Comparison of ENCODE assay signal across 8 cellular contexts in genomic region chr10:35448687-35449662, GRCh38.
A peak's percentile ranks its signal among the peaks of the same experiment; 100 is the strongest.
DNase-seq lines count a peak whose midpoint lies in the region; ATAC-seq, FAIRE-seq and TF ChIP-seq lines count a peak whose summit lies in the region.

No MANE protein-coding gene starts in this region.

- 0 out of 2 replicates have a peak, but pooled peaks cover 2% of the 10 kb centered on the region for H3K36me3 ChIP-seq in Caco-2 (ENCODE audit: control insufficient read depth, insufficient read depth, low read length)
- H3K36me3 ChIP-seq in neuronal stem cell (replicated peaks in 1 of 2; ENCODE audit: control insufficient read depth in 2 of 2, insufficient read depth in 2 of 2, low read length in 2 of 2), result no peaks in the 10 kb centered on the region

- WGBS in neuronal stem cell (ENCODE audit: extremely low coverage in 2 of 2, insufficient read length in 2 of 2, insufficient replicate concordance in 1 of 2), 2 donors, result no CpG with 5 or more reads among the region's 11 CpGs

- no peak for FAIRE-seq in H54 (lab: Jason Lieb, UNC)

- H3K27me3 Mint-ChIP-seq in Caco-2 (ENCODE audit: insufficient read depth, unreplicated experiment), result no peaks in the 10 kb centered on the region

- no peak for TF ChIP-seq POLR2A in H54 (IDR thresholded peaks at IDR 0.05; ENCODE audit: low read depth, low read length)

- CTCF ChIA-PET in Caco-2 (lab: Charles Lee), result no interaction called here
- CTCF ChIA-PET in RWPE1 (lab: Yijun Ruan, JAX), result no interaction called here

- no peak overlapping the region for H2AFZ ChIP-seq in neuronal stem cell (ENCODE audit: low read length)

- peak overlapping the region; percentile 31 for H3K9ac ChIP-seq in neuronal stem cell (ENCODE audit: low read depth, low read length, poor library complexity)

- H3K4me3 Mint-ChIP-seq in Caco-2 (ENCODE audit: unreplicated experiment), result no peak overlapping the region

- TF ChIP-seq CTCF in Caco-2 (IDR thresholded peaks at IDR 0.05; ENCODE audit: insufficient read depth in 1 of 2, low read depth in 1 of 2, low read length in 1 of 2, severe bottlenecking in 1 of 2, unreplicated experiment in 1 of 2) (no peak), RWPE1 (conservative IDR thresholded peaks at IDR 0.05; ENCODE audit: low read depth) (no peak)

- H2BK15ac ChIP-seq in neuronal stem cell (ENCODE audit: low read length), result no peak overlapping the region

- no TSS peak for BruUV-seq in Caco-2 (replicated peaks; lab: Mats Ljungman, UMichigan)

- H3K4me1 Mint-ChIP-seq in Caco-2 (ENCODE audit: low read depth, unreplicated experiment), result peaks cover 29% of the 10 kb centered on the region

- H3K79me1 ChIP-seq in neuronal stem cell (ENCODE audit: low read depth, low read length), result peaks cover 6% of the 10 kb centered on the region

- peak overlapping the region; percentile 46 for H3K4ac ChIP-seq in neuronal stem cell (ENCODE audit: low read length)

- peak overlapping the region; percentile 85 for H3K18ac ChIP-seq in neuronal stem cell (ENCODE audit: low read length)

- no peak for DNase-seq in Caco-2
- peak; percentile 35 for DNase-seq in RWPE1 (ENCODE audit: low spot score)
- no peak for DNase-seq in neuronal stem cell (ENCODE audit: low spot score)
- no peak for DNase-seq in H54 (ENCODE audit: insufficient read length, low spot score)
- DNase-seq in AG20443 (ENCODE audit: low spot score), result no peak

- H4K8ac ChIP-seq in neuronal stem cell (ENCODE audit: low read depth, low read length), result no peak overlapping the region

- no peak overlapping the region for H3K14ac ChIP-seq in neuronal stem cell (ENCODE audit: low read length)

- no peaks in the 10 kb centered on the region for H3K27me3 ChIP-seq in Caco-2 (replicated peaks; ENCODE audit: control insufficient read depth, insufficient read depth, low read length)
- no peaks in the 10 kb centered on the region for H3K27me3 ChIP-seq in neuronal stem cell (ENCODE audit: control insufficient read depth in 3 of 3, insufficient read depth in 3 of 3, low read depth in 1 of 3, low read length in 3 of 3)

- H3K9me3 ChIP-seq in Caco-2 (peaks cover 10% of the 10 kb centered on the region; the same call in 1 of the 2 replicates), neuronal stem cell (replicated peaks in 1 of 2; ENCODE audit: control insufficient read depth in 2 of 2, insufficient read depth in 1 of 2, low read depth in 1 of 2, low read length in 2 of 2) (peaks cover 12 to 16% of the 10 kb centered on the region in 2 donors)

- H3K27ac ChIP-seq in RWPE1 (peak overlapping the region; percentile 90), neuronal stem cell (replicated peaks; ENCODE audit: low read length) (no peak overlapping the region)

- intact Hi-C loops in Caco-2 (cut with micrococcal nuclease; ENCODE audit: unreplicated experiment), result no loop called here

- peak overlapping the region; percentile 26 for H3K23ac ChIP-seq in neuronal stem cell (ENCODE audit: low read depth, low read length, poor library complexity)

- ATAC-seq in esophagus mucosa (peak; percentile 57), GM21381 (IDR thresholded peaks at IDR 0.05; ENCODE audit: unreplicated experiment) (no peak), GM18498 (IDR thresholded peaks at IDR 0.05; ENCODE audit: unreplicated experiment) (no peak)

- peak overlapping the region; percentile 13 for H3K27ac Mint-ChIP-seq in Caco-2 (ENCODE audit: unreplicated experiment)

- no peak overlapping the region for H4K91ac ChIP-seq in neuronal stem cell (ENCODE audit: low read depth, low read length, poor library complexity)

- H2AK5ac ChIP-seq in neuronal stem cell (ENCODE audit: low read depth, low read length), result no peak overlapping the region

- H3K4me2 ChIP-seq in neuronal stem cell (ENCODE audit: insufficient read depth, low read length, poor library complexity, severe bottlenecking), result no peak overlapping the region

- POLR2A ChIA-PET in Caco-2 (lab: Charles Lee) (no interaction called here), RWPE1 (lab: Yijun Ruan, JAX; ENCODE audit: low non-redundant PET) (no interaction called here)

- no peak overlapping the region for H2BK12ac ChIP-seq in neuronal stem cell (ENCODE audit: low read length)

- H3K9me3 Mint-ChIP-seq in Caco-2 (ENCODE audit: unreplicated experiment), result peaks cover 18% of the 10 kb centered on the region

- peaks cover 3% of the 10 kb centered on the region for H3K36me3 Mint-ChIP-seq in Caco-2 (ENCODE audit: insufficient read depth, unreplicated experiment)

- peak overlapping the region; percentile 31 for H2BK5ac ChIP-seq in neuronal stem cell (ENCODE audit: low read length)

- H3K4me1 ChIP-seq in Caco-2 (peaks cover 31% of the 10 kb centered on the region), neuronal stem cell (ENCODE audit: control insufficient read depth in 2 of 2, insufficient read depth in 1 of 2, low read depth in 1 of 2, low read length in 2 of 2) (peaks cover 27% of the 10 kb centered on the region in 2 donors)

- peak overlapping the region; percentile 17 for H2BK120ac ChIP-seq in neuronal stem cell (ENCODE audit: low read depth, low read length)

- H3K4me3 ChIP-seq in Caco-2 (ENCODE audit: low read depth, low read length), result no peak overlapping the region
- no peak overlapping the region for H3K4me3 ChIP-seq in neuronal stem cell (ENCODE audit: low read length in 2 of 2)
